ENCODE assay signal across 7 cellular contexts in genomic region chr17:62704381-62704971, GRCh38.
DNase-seq lines count a peak whose midpoint lies in the region; ATAC-seq and TF ChIP-seq lines count a peak whose summit lies in the region.

No MANE protein-coding gene starts in this region.

- no peaks in the 10 kb centered on the region for H3K36me3 ChIP-seq in mammary epithelial cell (ENCODE audit: insufficient read depth, low read length)
- H3K36me3 ChIP-seq in stomach: no peaks in the 10 kb centered on the region

- dilution Hi-C loops in mammary epithelial cell (cut with HindIII; ENCODE audit: low sequenced_read_pairs): no loop called here

- no TSS peak for BruUV-seq in mammary epithelial cell (replicated peaks; lab: Mats Ljungman, UMichigan)

- peak overlapping the region; percentile 57 for H2AFZ ChIP-seq in mammary epithelial cell (ENCODE audit: low read depth, low read length)

- H3K4me1 ChIP-seq in mammary epithelial cell (ENCODE audit: insufficient read depth, low read length): peaks cover 21% of the 10 kb centered on the region
- peaks cover 16 to 34% (median 28%) of the 10 kb centered on the region in 4 donors for H3K4me1 ChIP-seq in stomach

- peak; percentile 61 for DNase-seq in NCI-H2171 treated with DMSO at 0.1 percent for 48 hours (lab: John Stamatoyannopoulos, UW)
- peak; percentile 92 for DNase-seq in mammary epithelial cell
- DNase-seq in left colon: peak; percentile 53
- DNase-seq in stomach: peak; percentile 34
- DNase-seq in effector CD8-positive, alpha-beta T cell (lab: John Stamatoyannopoulos, UW): no peak
- no peak for DNase-seq in stimulated activated CD4-positive, alpha-beta T cell treated with anti-CD3 and anti-CD28 coated beads, Interleukin-4, amount 100 ng/mL, for 24 hours

- intact Hi-C loops in mammary epithelial cell (cut with micrococcal nuclease): loop anchor here (1.0 to 10.0 kb wide), 3 partner anchors 189 to 490 kb away; no protein-coding TSS in a partner anchor
- intact Hi-C loops in left colon (cut with DNase I, micrococcal nuclease): loop anchor here (10.0 kb wide), 2 partner anchors 260 to 700 kb away; partner anchors contain the start of gene TANC2 (in 2 of the 2)
- intact Hi-C loops in stomach (cut with DNase I; ENCODE audit: low total_unique reads): loop anchor here (5.0 to 10.0 kb wide), 2 partner anchors 263 to 720 kb away; partner anchors contain the start of gene TANC2

- H3K27ac ChIP-seq in mammary epithelial cell (ENCODE audit: insufficient read depth, low read depth, low read length) (peak overlapping the region; percentile 91), stomach (peak overlapping the region; percentile 59 to 88 (median 81))

- WGBS in mammary epithelial cell (ENCODE audit: low coverage, missing lambda C conversion rate): 0% methylated on average over 7 of the region's 31 CpGs
- WGBS in stomach, 5 donors: 3 to 16% (median 4%) methylated on average over 15 to 31 of the region's 31 CpGs

- ATAC-seq in GM18511 (IDR thresholded peaks at IDR 0.05; ENCODE audit: unreplicated experiment) (peak; percentile 7), left colon (peak; percentile 58)

- H3K9me3 ChIP-seq in mammary epithelial cell (replicated peaks; ENCODE audit: insufficient read depth, low read length): peaks cover 5% of the 10 kb centered on the region
- H3K9me3 ChIP-seq in stomach: peaks cover 5 to 13% (median 8%) of the 10 kb centered on the region in 4 donors

- H3K4me3 ChIP-seq in mammary epithelial cell (replicated peaks in 1 of 3; ENCODE audit: insufficient read depth in 1 of 3, low read depth in 2 of 3, low read length in 3 of 3) (peak overlapping the region; percentile 58 to 79 (median 68)), stomach (peak overlapping the region; percentile 65 to 72 (median 69))

- in situ Hi-C loops in mammary epithelial cell (cut with MboI; ENCODE audit: low sequenced_read_pairs in 2 of 2): no loop called here

- TF ChIP-seq CTCF in mammary epithelial cell (conservative IDR thresholded peaks at IDR 0.05 in 1 of 2, IDR thresholded peaks at IDR 0.05 in 1 of 2; ENCODE audit: extremely low read depth in 1 of 2, insufficient read depth in 1 of 2, low read depth in 1 of 2, low read length in 2 of 2): no peak
- TF ChIP-seq CTCF in stomach (IDR thresholded peaks at IDR 0.05): no peak

- peak overlapping the region; percentile 70 for H3K4me2 ChIP-seq in mammary epithelial cell (ENCODE audit: insufficient read depth, low read depth, low read length)

- H3K9ac ChIP-seq in mammary epithelial cell (ENCODE audit: insufficient read depth, low read length): peak overlapping the region; percentile 96

- H3K79me2 ChIP-seq in mammary epithelial cell (ENCODE audit: insufficient read depth, low read length): peaks cover 31% of the 10 kb centered on the region

- no peaks in the 10 kb centered on the region for H3K27me3 ChIP-seq in mammary epithelial cell (ENCODE audit: insufficient read depth, low read length)
- peaks cover 0 to 8% (median 0%) of the 10 kb centered on the region in 3 donors for H3K27me3 ChIP-seq in stomach

- TF ChIP-seq POLR2A in stomach (IDR thresholded peaks at IDR 0.05): no peak

- no peak for TF ChIP-seq EP300 in stomach (IDR thresholded peaks at IDR 0.05)

- no peaks in the 10 kb centered on the region for H4K20me1 ChIP-seq in mammary epithelial cell (ENCODE audit: insufficient read depth, low read length)

- CTCF ChIA-PET in mammary epithelial cell (lab: Charles Lee; ENCODE audit: low non-redundant PET): interaction anchor here (0.7 kb wide), 1 partner anchor 62 kb away, joined by 3 read pairs; no protein-coding TSS in a partner anchor

Comparison
In these comparisons a context has a peak if more than half of its experiments do, and no peak if none do; other contexts are left out.
1. DNase-seq: peak in NCI-H2171 treated with DMSO at 0.1 percent for 48 hours (single experiment), mammary epithelial cell (single experiment), left colon (2 of 2) and stomach (single experiment); none in effector CD8-positive, alpha-beta T cell (single experiment) and stimulated activated CD4-positive, alpha-beta T cell treated with anti-CD3 and anti-CD28 coated beads, Interleukin-4, amount 100 ng/mL, for 24 hours (single experiment).